In the genomic region with DNA sequence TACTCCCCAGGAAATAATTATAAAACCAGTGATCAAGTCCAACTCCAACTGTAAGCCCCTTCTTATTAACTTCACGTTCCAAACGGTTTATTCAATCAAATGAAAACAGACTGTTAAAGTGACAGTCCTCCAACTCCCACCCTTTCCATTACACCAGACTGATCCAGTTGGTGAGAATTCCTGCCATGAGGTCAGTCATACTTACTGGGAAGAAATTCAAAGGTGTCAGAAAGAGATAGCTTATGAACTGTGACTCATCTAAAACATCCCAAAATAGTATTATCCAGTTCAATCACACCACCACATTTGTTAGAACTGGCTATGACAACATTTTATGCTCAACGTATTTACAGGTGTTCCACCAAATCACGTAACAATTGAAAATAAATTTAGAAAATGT, we compare ENCODE assay signal across 1 cellular context.
TF ChIP-seq lines count a peak whose summit lies in the region.

No MANE protein-coding gene starts in this region.

TF ChIP-seq in K562, 482 proteins besides CTCF, POLR2A, EP300 and RAD21 (continued from another document and continues in another):
- TF ChIP-seq, protein P1, sequence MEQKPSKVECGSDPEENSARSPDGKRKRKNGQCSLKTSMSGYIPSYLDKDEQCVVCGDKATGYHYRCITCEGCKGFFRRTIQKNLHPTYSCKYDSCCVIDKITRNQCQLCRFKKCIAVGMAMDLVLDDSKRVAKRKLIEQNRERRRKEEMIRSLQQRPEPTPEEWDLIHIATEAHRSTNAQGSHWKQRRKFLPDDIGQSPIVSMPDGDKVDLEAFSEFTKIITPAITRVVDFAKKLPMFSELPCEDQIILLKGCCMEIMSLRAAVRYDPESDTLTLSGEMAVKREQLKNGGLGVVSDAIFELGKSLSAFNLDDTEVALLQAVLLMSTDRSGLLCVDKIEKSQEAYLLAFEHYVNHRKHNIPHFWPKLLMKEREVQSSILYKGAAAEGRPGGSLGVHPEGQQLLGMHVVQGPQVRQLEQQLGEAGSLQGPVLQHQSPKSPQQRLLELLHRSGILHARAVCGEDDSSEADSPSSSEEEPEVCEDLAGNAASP (IDR thresholded peaks at IDR 0.05), result no peak
- TF ChIP-seq, protein P2, sequence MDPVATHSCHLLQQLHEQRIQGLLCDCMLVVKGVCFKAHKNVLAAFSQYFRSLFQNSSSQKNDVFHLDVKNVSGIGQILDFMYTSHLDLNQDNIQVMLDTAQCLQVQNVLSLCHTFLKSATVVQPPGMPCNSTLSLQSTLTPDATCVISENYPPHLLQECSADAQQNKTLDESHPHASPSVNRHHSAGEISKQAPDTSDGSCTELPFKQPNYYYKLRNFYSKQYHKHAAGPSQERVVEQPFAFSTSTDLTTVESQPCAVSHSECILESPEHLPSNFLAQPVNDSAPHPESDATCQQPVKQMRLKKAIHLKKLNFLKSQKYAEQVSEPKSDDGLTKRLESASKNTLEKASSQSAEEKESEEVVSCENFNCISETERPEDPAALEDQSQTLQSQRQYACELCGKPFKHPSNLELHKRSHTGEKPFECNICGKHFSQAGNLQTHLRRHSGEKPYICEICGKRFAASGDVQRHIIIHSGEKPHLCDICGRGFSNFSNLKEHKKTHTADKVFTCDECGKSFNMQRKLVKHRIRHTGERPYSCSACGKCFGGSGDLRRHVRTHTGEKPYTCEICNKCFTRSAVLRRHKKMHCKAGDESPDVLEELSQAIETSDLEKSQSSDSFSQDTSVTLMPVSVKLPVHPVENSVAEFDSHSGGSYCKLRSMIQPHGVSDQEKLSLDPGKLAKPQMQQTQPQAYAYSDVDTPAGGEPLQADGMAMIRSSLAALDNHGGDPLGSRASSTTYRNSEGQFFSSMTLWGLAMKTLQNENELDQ (CRISPR knock-in tag; IDR thresholded peaks at IDR 0.05; ENCODE audit: borderline replicate concordance), result no peak
- TF ChIP-seq ZKSCAN8 (CRISPR knock-in tag; IDR thresholded peaks at IDR 0.05) (no peak), SIN3B (IDR thresholded peaks at IDR 0.05; ENCODE audit: low read depth) (no peak), ZFP1 (CRISPR knock-in tag; IDR thresholded peaks at IDR 0.05) (no peak), STAG1 (CRISPR knock-in tag; IDR thresholded peaks at IDR 0.05; ENCODE audit: borderline replicate concordance) (no peak), CBX1 (IDR thresholded peaks at IDR 0.05; ENCODE audit: low read depth) (no peak), FOS (IDR thresholded peaks at IDR 0.05; ENCODE audit: extremely low read depth, insufficient read length) (peak; percentile 57), HEY1 (CRISPR knock-in tag; IDR thresholded peaks at IDR 0.05; ENCODE audit: borderline replicate concordance) (no peak), NRF1 (conservative IDR thresholded peaks at IDR 0.05 in 1 of 2, IDR thresholded peaks at IDR 0.05 in 1 of 2) (no peak), MBD2 (IDR thresholded peaks at IDR 0.05; ENCODE audit: borderline replicate concordance, low read depth) (no peak; the same call in 1 of the 2 replicates), MTA1 (IDR thresholded peaks at IDR 0.05; ENCODE audit: borderline replicate concordance) (0 out of 2 replicates have a peak, but pooled peaks have one; percentile 12), SRSF7 (optimal IDR thresholded peaks at IDR 0.05; ENCODE audit: low read depth, low read length) (no peak), ZNF23 (CRISPR knock-in tag; IDR thresholded peaks at IDR 0.05) (no peak), SMARCA5 (IDR thresholded peaks at IDR 0.05) (no peak), ZNF584 (CRISPR knock-in tag; IDR thresholded peaks at IDR 0.05; ENCODE audit: low read depth) (0 out of 2 replicates have a peak, but pooled peaks have one; percentile 69), FOXJ2 (tag; IDR thresholded peaks at IDR 0.05) (no peak), TCF3 (CRISPR knock-in tag; IDR thresholded peaks at IDR 0.05) (peak; percentile 94), SMAD2 (IDR thresholded peaks at IDR 0.05; ENCODE audit: low read depth, low read length) (no peak), DPF2 (IDR thresholded peaks at IDR 0.05) (peak; percentile 97), SMARCC2 (IDR thresholded peaks at IDR 0.05; ENCODE audit: low read depth) (peak; percentile 89), ZNF583 (CRISPR knock-in tag; IDR thresholded peaks at IDR 0.05) (no peak), JUN (IDR thresholded peaks at IDR 0.05; ENCODE audit: borderline replicate concordance, low read depth, low read length) (peak; percentile 89), JUN (CRISPR knock-in tag; IDR thresholded peaks at IDR 0.05; ENCODE audit: borderline replicate concordance) (no peak), DIDO1 (tag; IDR thresholded peaks at IDR 0.05; ENCODE audit: low read depth) (no peak), RAD51 (IDR thresholded peaks at IDR 0.05; ENCODE audit: borderline replicate concordance, low read depth) (no peak), ARID2 (IDR thresholded peaks at IDR 0.05) (no peak), MAFG (tag; conservative IDR thresholded peaks at IDR 0.05) (peak; percentile 72), ZNF785 (CRISPR knock-in tag; IDR thresholded peaks at IDR 0.05) (no peak), BCOR (IDR thresholded peaks at IDR 0.05) (no peak), PYGO2 (tag; IDR thresholded peaks at IDR 0.05) (no peak), LCOR (CRISPR knock-in tag; IDR thresholded peaks at IDR 0.05) (peak; percentile 91)
- TF ChIP-seq, protein P3, sequence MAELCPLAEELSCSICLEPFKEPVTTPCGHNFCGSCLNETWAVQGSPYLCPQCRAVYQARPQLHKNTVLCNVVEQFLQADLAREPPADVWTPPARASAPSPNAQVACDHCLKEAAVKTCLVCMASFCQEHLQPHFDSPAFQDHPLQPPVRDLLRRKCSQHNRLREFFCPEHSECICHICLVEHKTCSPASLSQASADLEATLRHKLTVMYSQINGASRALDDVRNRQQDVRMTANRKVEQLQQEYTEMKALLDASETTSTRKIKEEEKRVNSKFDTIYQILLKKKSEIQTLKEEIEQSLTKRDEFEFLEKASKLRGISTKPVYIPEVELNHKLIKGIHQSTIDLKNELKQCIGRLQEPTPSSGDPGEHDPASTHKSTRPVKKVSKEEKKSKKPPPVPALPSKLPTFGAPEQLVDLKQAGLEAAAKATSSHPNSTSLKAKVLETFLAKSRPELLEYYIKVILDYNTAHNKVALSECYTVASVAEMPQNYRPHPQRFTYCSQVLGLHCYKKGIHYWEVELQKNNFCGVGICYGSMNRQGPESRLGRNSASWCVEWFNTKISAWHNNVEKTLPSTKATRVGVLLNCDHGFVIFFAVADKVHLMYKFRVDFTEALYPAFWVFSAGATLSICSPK (IDR thresholded peaks at IDR 0.05; ENCODE audit: borderline replicate concordance), result no peak
- TF ChIP-seq, protein P4, sequence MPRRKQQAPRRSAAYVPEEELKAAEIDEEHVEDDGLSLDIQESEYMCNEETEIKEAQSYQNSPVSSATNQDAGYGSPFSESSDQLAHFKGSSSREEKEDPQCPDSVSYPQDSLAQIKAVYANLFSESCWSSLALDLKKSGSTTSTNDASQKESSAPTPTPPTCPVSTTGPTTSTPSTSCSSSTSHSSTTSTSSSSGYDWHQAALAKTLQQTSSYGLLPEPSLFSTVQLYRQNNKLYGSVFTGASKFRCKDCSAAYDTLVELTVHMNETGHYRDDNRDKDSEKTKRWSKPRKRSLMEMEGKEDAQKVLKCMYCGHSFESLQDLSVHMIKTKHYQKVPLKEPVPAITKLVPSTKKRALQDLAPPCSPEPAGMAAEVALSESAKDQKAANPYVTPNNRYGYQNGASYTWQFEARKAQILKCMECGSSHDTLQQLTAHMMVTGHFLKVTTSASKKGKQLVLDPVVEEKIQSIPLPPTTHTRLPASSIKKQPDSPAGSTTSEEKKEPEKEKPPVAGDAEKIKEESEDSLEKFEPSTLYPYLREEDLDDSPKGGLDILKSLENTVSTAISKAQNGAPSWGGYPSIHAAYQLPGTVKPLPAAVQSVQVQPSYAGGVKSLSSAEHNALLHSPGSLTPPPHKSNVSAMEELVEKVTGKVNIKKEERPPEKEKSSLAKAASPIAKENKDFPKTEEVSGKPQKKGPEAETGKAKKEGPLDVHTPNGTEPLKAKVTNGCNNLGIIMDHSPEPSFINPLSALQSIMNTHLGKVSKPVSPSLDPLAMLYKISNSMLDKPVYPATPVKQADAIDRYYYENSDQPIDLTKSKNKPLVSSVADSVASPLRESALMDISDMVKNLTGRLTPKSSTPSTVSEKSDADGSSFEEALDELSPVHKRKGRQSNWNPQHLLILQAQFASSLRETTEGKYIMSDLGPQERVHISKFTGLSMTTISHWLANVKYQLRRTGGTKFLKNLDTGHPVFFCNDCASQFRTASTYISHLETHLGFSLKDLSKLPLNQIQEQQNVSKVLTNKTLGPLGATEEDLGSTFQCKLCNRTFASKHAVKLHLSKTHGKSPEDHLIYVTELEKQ (CRISPR knock-in tag; IDR thresholded peaks at IDR 0.05), result no peak
- TF ChIP-seq, protein P5, sequence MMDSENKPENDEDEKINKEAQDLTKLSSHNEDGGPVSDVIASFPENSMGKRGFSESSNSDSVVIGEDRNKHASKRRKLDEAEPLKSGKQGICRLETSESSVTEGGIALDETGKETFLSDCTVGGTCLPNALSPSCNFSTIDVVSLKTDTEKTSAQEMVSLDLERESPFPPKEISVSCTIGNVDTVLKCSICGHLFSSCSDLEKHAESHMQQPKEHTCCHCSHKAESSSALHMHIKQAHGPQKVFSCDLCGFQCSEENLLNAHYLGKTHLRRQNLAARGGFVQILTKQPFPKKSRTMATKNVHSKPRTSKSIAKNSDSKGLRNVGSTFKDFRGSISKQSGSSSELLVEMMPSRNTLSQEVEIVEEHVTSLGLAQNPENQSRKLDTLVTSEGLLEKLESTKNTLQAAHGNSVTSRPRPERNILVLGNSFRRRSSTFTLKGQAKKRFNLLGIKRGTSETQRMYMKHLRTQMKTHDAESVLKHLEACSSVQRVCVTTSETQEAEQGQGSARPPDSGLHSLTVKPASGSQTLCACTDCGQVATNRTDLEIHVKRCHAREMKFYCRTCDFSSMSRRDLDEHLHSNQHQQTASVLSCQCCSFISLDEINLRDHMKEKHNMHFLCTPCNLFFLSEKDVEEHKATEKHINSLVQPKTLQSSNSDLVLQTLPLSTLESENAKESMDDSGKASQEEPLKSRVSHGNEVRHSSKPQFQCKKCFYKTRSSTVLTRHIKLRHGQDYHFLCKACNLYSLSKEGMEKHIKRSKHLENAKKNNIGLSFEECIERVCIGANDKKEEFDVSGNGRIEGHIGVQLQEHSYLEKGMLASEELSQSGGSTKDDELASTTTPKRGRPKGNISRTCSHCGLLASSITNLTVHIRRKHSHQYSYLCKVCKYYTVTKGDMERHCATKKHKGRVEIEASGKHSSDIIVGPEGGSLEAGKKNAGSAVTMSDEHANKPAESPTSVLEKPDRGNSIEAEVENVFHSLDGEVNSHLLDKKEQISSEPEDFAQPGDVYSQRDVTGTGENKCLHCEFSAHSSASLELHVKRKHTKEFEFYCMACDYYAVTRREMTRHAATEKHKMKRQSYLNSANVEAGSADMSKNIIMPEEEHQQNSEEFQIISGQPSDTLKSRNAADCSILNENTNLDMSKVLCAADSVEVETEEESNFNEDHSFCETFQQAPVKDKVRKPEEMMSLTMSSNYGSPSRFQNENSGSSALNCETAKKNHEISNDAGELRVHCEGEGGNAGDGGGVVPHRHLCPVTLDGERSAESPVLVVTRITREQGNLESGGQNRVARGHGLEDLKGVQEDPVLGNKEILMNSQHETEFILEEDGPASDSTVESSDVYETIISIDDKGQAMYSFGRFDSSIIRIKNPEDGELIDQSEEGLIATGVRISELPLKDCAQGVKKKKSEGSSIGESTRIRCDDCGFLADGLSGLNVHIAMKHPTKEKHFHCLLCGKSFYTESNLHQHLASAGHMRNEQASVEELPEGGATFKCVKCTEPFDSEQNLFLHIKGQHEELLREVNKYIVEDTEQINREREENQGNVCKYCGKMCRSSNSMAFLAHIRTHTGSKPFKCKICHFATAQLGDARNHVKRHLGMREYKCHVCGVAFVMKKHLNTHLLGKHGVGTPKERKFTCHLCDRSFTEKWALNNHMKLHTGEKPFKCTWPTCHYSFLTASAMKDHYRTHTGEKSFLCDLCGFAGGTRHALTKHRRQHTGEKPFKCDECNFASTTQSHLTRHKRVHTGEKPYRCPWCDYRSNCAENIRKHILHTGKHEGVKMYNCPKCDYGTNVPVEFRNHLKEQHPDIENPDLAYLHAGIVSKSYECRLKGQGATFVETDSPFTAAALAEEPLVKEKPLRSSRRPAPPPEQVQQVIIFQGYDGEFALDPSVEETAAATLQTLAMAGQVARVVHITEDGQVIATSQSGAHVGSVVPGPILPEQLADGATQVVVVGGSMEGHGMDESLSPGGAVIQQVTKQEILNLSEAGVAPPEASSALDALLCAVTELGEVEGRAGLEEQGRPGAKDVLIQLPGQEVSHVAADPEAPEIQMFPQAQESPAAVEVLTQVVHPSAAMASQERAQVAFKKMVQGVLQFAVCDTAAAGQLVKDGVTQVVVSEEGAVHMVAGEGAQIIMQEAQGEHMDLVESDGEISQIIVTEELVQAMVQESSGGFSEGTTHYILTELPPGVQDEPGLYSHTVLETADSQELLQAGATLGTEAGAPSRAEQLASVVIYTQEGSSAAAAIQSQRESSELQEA (IDR thresholded peaks at IDR 0.05; ENCODE audit: low read depth), result no peak
- TF ChIP-seq, protein P6, sequence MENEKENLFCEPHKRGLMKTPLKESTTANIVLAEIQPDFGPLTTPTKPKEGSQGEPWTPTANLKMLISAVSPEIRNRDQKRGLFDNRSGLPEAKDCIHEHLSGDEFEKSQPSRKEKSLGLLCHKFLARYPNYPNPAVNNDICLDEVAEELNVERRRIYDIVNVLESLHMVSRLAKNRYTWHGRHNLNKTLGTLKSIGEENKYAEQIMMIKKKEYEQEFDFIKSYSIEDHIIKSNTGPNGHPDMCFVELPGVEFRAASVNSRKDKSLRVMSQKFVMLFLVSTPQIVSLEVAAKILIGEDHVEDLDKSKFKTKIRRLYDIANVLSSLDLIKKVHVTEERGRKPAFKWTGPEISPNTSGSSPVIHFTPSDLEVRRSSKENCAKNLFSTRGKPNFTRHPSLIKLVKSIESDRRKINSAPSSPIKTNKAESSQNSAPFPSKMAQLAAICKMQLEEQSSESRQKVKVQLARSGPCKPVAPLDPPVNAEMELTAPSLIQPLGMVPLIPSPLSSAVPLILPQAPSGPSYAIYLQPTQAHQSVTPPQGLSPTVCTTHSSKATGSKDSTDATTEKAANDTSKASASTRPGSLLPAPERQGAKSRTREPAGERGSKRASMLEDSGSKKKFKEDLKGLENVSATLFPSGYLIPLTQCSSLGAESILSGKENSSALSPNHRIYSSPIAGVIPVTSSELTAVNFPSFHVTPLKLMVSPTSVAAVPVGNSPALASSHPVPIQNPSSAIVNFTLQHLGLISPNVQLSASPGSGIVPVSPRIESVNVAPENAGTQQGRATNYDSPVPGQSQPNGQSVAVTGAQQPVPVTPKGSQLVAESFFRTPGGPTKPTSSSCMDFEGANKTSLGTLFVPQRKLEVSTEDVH (IDR thresholded peaks at IDR 0.05; ENCODE audit: low read depth, partially characterized antibody), result no peak
- TF ChIP-seq, protein P7, sequence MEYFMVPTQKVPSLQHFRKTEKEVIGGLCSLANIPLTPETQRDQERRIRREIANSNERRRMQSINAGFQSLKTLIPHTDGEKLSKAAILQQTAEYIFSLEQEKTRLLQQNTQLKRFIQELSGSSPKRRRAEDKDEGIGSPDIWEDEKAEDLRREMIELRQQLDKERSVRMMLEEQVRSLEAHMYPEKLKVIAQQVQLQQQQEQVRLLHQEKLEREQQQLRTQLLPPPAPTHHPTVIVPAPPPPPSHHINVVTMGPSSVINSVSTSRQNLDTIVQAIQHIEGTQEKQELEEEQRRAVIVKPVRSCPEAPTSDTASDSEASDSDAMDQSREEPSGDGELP (CRISPR knock-in tag; IDR thresholded peaks at IDR 0.05; ENCODE audit: borderline replicate concordance), result no peak
- TF ChIP-seq, protein P8, sequence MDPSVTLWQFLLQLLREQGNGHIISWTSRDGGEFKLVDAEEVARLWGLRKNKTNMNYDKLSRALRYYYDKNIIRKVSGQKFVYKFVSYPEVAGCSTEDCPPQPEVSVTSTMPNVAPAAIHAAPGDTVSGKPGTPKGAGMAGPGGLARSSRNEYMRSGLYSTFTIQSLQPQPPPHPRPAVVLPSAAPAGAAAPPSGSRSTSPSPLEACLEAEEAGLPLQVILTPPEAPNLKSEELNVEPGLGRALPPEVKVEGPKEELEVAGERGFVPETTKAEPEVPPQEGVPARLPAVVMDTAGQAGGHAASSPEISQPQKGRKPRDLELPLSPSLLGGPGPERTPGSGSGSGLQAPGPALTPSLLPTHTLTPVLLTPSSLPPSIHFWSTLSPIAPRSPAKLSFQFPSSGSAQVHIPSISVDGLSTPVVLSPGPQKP (CRISPR knock-in tag; IDR thresholded peaks at IDR 0.05), result no peak
